23 cellular contexts compared by ENCODE assay signal in genomic region chr7:36809064-36809463, GRCh38.
DNase-seq lines count a peak whose midpoint lies in the region; ATAC-seq and TF ChIP-seq lines count a peak whose summit lies in the region.
"Had no signal": no experiment of that assay in that cellular context is flagged by ENCODE, and none has a peak within 500 bp of the region (broad histone marks: within the 10 kb centered on the region; RNA-seq: fewer than 3 reads in every experiment).

No MANE protein-coding gene starts in this region.

- TF ChIP-seq CTCF in DND-41 (IDR thresholded peaks at IDR 0.05; ENCODE audit: borderline replicate concordance, extremely low read depth, low read length, poor library complexity, severe bottlenecking) (no peak), Panc1 (IDR thresholded peaks at IDR 0.05) (no peak)

- H3K36me3 ChIP-seq in DND-41 (ENCODE audit: insufficient read depth, low read length) = no peaks in the 10 kb centered on the region
- no peaks in the 10 kb centered on the region for H3K36me3 ChIP-seq in Panc1 (ENCODE audit: control insufficient read depth, insufficient read depth, low read length)
- H3K36me3 ChIP-seq: BE2C; BLaER1 treated with 17β-estradiol and CSF1 and Interleukin-3, amounts not matched to agents 10 nM and 100 nM had no signal

- no peak overlapping the region for H3K4me3 ChIP-seq in DND-41 (ENCODE audit: low read depth in 1 of 2, low read length in 2 of 2)
- H3K4me3 ChIP-seq in Panc1 (ENCODE audit: low read depth in 2 of 2, low read length in 2 of 2) = no peak overlapping the region
- H3K4me3 ChIP-seq: A549; BLaER1 treated with 17β-estradiol and CSF1 and Interleukin-3, amounts not matched to agents 10 nM and 100 nM; GM23248 had no signal

- H3K9ac ChIP-seq in DND-41 (ENCODE audit: low read depth, low read length) = no peak overlapping the region
- H3K9ac ChIP-seq: BLaER1 treated with 17β-estradiol and CSF1 and Interleukin-3, amounts not matched to agents 10 nM and 100 nM; GM23248 had no signal

- H3K9me3 ChIP-seq in DND-41 (ENCODE audit: insufficient read depth, low read length, severe bottlenecking) = no peaks in the 10 kb centered on the region
- no peaks in the 10 kb centered on the region for H3K9me3 ChIP-seq in Panc1 (ENCODE audit: control insufficient read depth, insufficient read depth, low read depth, low read length)
- H3K9me3 ChIP-seq: A549; BE2C; BLaER1 treated with 17β-estradiol and CSF1 and Interleukin-3, amounts not matched to agents 10 nM and 100 nM had no signal

- ATAC-seq in DND-41 (ENCODE audit: insufficient read depth, low read depth) (peak; percentile 58; the same call in 1 of the 3 replicates), Panc1 (0 out of 2 replicates have a peak, but pooled peaks have one; percentile 26)
- ATAC-seq in naive thymus-derived CD8-positive, alpha-beta T cell = peak; percentile 25 to 60
- ATAC-seq: A549 had no signal

- peak overlapping the region; percentile 28 for H3K4me3 Mint-ChIP-seq in activated naive CD8-positive, alpha-beta T cell
- H3K4me3 Mint-ChIP-seq in activated naive CD8-positive, alpha-beta T cell treated with anti-CD3 and anti-CD28 coated beads for 36 hours = no peak overlapping the region
- H3K4me3 Mint-ChIP-seq in naive thymus-derived CD8-positive, alpha-beta T cell = peak overlapping the region in 3 of 10 donors; percentile 29 to 57 (median 46)
- H3K4me3 Mint-ChIP-seq: CD4-positive, alpha-beta T cell had no signal

- H3K4me1 ChIP-seq in DND-41 (ENCODE audit: insufficient read depth, low read length) (no peaks in the 10 kb centered on the region; the same call in 1 of the 2 replicates), Panc1 (ENCODE audit: control insufficient read depth, insufficient read depth, low read length) (no peaks in the 10 kb centered on the region)
- H3K4me1 ChIP-seq: A549, BE2C had no signal

- H3K9me3 Mint-ChIP-seq in activated naive CD8-positive, alpha-beta T cell (ENCODE audit: low read depth) = no peaks in the 10 kb centered on the region
- H3K9me3 Mint-ChIP-seq in activated naive CD8-positive, alpha-beta T cell treated with anti-CD3 and anti-CD28 coated beads for 36 hours = no peaks in the 10 kb centered on the region
- H3K9me3 Mint-ChIP-seq in naive thymus-derived CD8-positive, alpha-beta T cell = no peaks in the 10 kb centered on the region
- H3K9me3 Mint-ChIP-seq: CD4-positive, alpha-beta T cell had no signal

- H3K27ac ChIP-seq in DND-41 (ENCODE audit: low read length) (no peak overlapping the region), Panc1 (ENCODE audit: low read length) (no peak overlapping the region)
- H3K27ac ChIP-seq: A549; BLaER1 treated with 17β-estradiol and CSF1 and Interleukin-3, amounts not matched to agents 10 nM and 100 nM; GM23248 had no signal

- no peaks in the 10 kb centered on the region for H4K20me1 ChIP-seq in DND-41 (ENCODE audit: insufficient read depth, low read length)
- H4K20me1 ChIP-seq: BLaER1 treated with 17β-estradiol and CSF1 and Interleukin-3, amounts not matched to agents 10 nM and 100 nM had no signal

- peak overlapping the region; percentile 43 for H3K27ac Mint-ChIP-seq in activated naive CD8-positive, alpha-beta T cell
- H3K27ac Mint-ChIP-seq in activated naive CD8-positive, alpha-beta T cell treated with anti-CD3 and anti-CD28 coated beads for 36 hours = no peak overlapping the region
- H3K27ac Mint-ChIP-seq in naive thymus-derived CD8-positive, alpha-beta T cell = peak overlapping the region in 6 of 10 donors; percentile 23 to 91 (median 46)
- H3K27ac Mint-ChIP-seq: CD4-positive, alpha-beta T cell had no signal

- no peaks in the 10 kb centered on the region for H3K79me2 ChIP-seq in DND-41 (ENCODE audit: insufficient read depth, low read length)

- H3K27me3 Mint-ChIP-seq in activated naive CD8-positive, alpha-beta T cell = no peaks in the 10 kb centered on the region
- no peaks in the 10 kb centered on the region for H3K27me3 Mint-ChIP-seq in activated naive CD8-positive, alpha-beta T cell treated with anti-CD3 and anti-CD28 coated beads for 36 hours
- no peaks in the 10 kb centered on the region for H3K27me3 Mint-ChIP-seq in naive thymus-derived CD8-positive, alpha-beta T cell

- no TSS peak for BruUV-seq in Panc1 (replicated peaks; lab: Mats Ljungman, UMichigan)

- in situ Hi-C loops in Panc1 (cut with HindIII; ENCODE audit: low pct_unique_long_range_greater_than_20kb, low sequenced_read_pairs) = no loop called here

- CTCF ChIA-PET in Panc1 (lab: Charles Lee) = no interaction called here

- no peak overlapping the region for H3K4me2 ChIP-seq in DND-41 (ENCODE audit: insufficient read depth, low read length)
- H3K4me2 ChIP-seq: A549 had no signal

- H3K36me3 Mint-ChIP-seq in activated naive CD8-positive, alpha-beta T cell = no peaks in the 10 kb centered on the region
- no peaks in the 10 kb centered on the region for H3K36me3 Mint-ChIP-seq in activated naive CD8-positive, alpha-beta T cell treated with anti-CD3 and anti-CD28 coated beads for 36 hours
- H3K36me3 Mint-ChIP-seq in naive thymus-derived CD8-positive, alpha-beta T cell = no peaks in the 10 kb centered on the region
- H3K36me3 Mint-ChIP-seq: CD14-positive monocyte had no signal

- intact Hi-C loops in Panc1 (cut with micrococcal nuclease; ENCODE audit: unreplicated experiment) = no loop called here

- POLR2A ChIA-PET in Panc1 (lab: Charles Lee) = interaction anchor here (0.5 kb wide), 1 partner anchor 341 kb away, joined by 4 read pairs; no protein-coding TSS in a partner anchor
- POLR2A ChIA-PET in naive thymus-derived CD8-positive, alpha-beta T cell (lab: Charles Lee) = interaction anchor here (0.5 to 1.0 kb wide), 4 partner anchors 9 to 586 kb away, joined by 3 to 9 read pairs (median 3); no protein-coding TSS in a partner anchor

- H2AFZ ChIP-seq in DND-41 (ENCODE audit: low read depth, low read length) = no peak overlapping the region
- H2AFZ ChIP-seq: GM23248 had no signal

- H3K4me1 Mint-ChIP-seq in activated naive CD8-positive, alpha-beta T cell (ENCODE audit: low read depth) = peaks cover 17% of the 10 kb centered on the region
- H3K4me1 Mint-ChIP-seq in activated naive CD8-positive, alpha-beta T cell treated with anti-CD3 and anti-CD28 coated beads for 36 hours = peaks cover 12% of the 10 kb centered on the region
- peaks cover 7 to 22% (median 13%) of the 10 kb centered on the region in 4 donors for H3K4me1 Mint-ChIP-seq in naive thymus-derived CD8-positive, alpha-beta T cell

- DNase-seq in activated naive CD8-positive, alpha-beta T cell treated with anti-CD3 and anti-CD28 coated beads for 36 hours = no peak
- DNase-seq in DND-41 = no peak
- DNase-seq in Panc1 (ENCODE audit: low read depth, low spot score) = no peak
- DNase-seq in naive thymus-derived CD8-positive, alpha-beta T cell = peak in 2 of 10 donors; percentile 20 to 23
- no peak for DNase-seq in activated T-cell treated with anti-CD3 and anti-CD28 coated beads, Interleukin-2, amount 50 U/mL, for 48 hours
- no peak for DNase-seq in DMS 273 treated with DMSO at 0.1 percent for 48 hours (lab: John Stamatoyannopoulos, UW)
- DNase-seq: 8988T; ACHN; AML-193; BE2C; Calu3; CD4-positive, alpha-beta T cell; COR-L47; DMS153; EL; GDM1; GM23248; H7; HCEC 1CT had no signal

- no peaks in the 10 kb centered on the region for H3K27me3 ChIP-seq in DND-41 (ENCODE audit: insufficient read depth, low read length, poor library complexity)
- H3K27me3 ChIP-seq in Panc1 (ENCODE audit: control insufficient read depth, insufficient read depth, low read length) = no peaks in the 10 kb centered on the region
- H3K27me3 ChIP-seq: BE2C; BLaER1 treated with 17β-estradiol and CSF1 and Interleukin-3, amounts not matched to agents 10 nM and 100 nM had no signal
